Comparison of ENCODE assay signal across 25 cellular contexts in the genomic region with DNA sequence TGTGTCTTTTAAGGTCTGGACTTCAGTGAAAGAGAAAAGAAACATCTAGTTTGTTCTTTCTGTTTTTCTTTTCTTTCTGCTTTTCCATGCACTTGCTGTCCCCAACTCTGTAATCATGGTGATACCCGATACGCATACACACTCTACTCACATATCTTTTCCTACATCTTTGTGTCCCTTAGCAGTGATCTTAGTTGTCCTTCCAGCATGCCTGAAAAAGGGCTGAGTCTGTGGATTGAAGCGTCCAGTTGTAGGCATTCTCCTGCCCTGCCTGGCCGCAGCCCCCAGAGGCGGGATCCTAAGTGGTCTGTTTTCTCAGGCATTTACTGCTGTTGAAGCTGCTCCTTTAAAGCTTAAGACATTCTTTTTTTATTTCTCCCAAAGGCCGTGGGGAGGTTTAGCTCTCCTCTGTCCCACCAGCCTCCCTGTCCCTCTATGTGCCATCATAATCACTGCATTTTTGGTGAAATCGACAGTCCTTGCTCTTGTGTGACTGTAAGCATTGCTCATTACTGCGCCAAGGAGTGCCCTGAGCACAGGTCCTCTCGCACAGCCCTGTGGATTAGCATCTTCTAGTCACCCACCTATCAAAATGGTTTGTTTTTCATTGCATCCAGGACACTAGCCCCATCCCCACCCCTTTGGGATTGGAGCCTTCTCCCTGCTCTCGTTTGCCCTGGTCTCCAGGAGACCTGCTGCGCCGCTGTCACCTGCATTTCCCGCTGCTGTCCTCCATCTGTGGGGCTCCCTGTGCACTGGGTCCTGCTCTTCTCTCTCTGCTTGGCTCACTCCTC. TPM values are rescaled to one million over a fixed set of nuclear protein-coding genes. Genes with fewer than 3 reads are reported as not detected.
DNase-seq lines count a peak whose midpoint lies in the region; ATAC-seq and TF ChIP-seq lines count a peak whose summit lies in the region.
"Had no signal": no experiment of that assay in that cellular context is flagged by ENCODE, and none has a peak within 500 bp of the region (broad histone marks: within the 10 kb centered on the region; RNA-seq: fewer than 3 reads in every experiment).

No MANE protein-coding gene starts in this region.

- no peaks in the 10 kb centered on the region for H3K27me3 ChIP-seq in neural cell (ENCODE audit: insufficient read depth, low read depth, low read length)
- H3K27me3 ChIP-seq: adrenal gland, brain microvascular endothelial cell, gastroesophageal sphincter, uterus had no signal

- H3K9me2 ChIP-seq in neural cell (ENCODE audit: insufficient read depth, low read length), result no peaks in the 10 kb centered on the region

- H3K4me3 ChIP-seq in coronary artery (no peak overlapping the region), neural cell (ENCODE audit: low read length) (peak overlapping the region; percentile 10)
- H3K4me3 ChIP-seq: adrenal gland, gastroesophageal sphincter, PC-9, uterus had no signal

- no peak for TF ChIP-seq CTCF in coronary artery (IDR thresholded peaks at IDR 0.05)
- TF ChIP-seq CTCF in neural cell (IDR thresholded peaks at IDR 0.05; ENCODE audit: poor library complexity, severe bottlenecking), result no peak

- H4K20me1 ChIP-seq in neural cell (ENCODE audit: insufficient read depth), result no peaks in the 10 kb centered on the region

- no peak for TF ChIP-seq EP300 in neural cell (conservative IDR thresholded peaks at IDR 0.05; ENCODE audit: poor library complexity, severe bottlenecking)

- TF ChIP-seq RAD21 in neural cell (conservative IDR thresholded peaks at IDR 0.05), result no peak

- no peak overlapping the region for H3K9ac ChIP-seq in neural cell (ENCODE audit: low read length)

- H3K27ac ChIP-seq in coronary artery, result no peak overlapping the region
- no peak overlapping the region for H3K27ac ChIP-seq in neural cell (ENCODE audit: low read length)
- H3K27ac ChIP-seq: adrenal gland, brain microvascular endothelial cell, gastroesophageal sphincter, PC-9, uterus, VCaP had no signal

- DNase-seq in cardiac septum (ENCODE audit: low spot score) (peak; percentile 15), left cardiac atrium (no peak), coronary artery (ENCODE audit: low spot score) (peak; percentile 41), ureter (ENCODE audit: low spot score) (peak; percentile 27)
- DNase-seq in activated CD4-positive, alpha-beta T cell treated with anti-CD3 and anti-CD28 coated beads, Interleukin-2, amount 50 U/mL, for 4 hours, result no peak
- DNase-seq in activated naive CD4-positive, alpha-beta T cell treated with anti-CD3 and anti-CD28 coated beads, Interleukin-2, amount 50 U/mL, for 16 hours, result no peak
- DNase-seq: activated CD4-positive, alpha-beta T cell treated with anti-CD3 and anti-CD28 coated beads, Interleukin-2, amount 10 ng/mL, durations not matched to agents 7 days and 5 days; activated gamma-delta T cell treated with Interleukin-2 at 50 U/mL for 16 hours; brain microvascular endothelial cell; Caco-2; DND-41; hypothalamus; NCI-H1436 treated with DMSO at 0.1 percent for 48 hours; NCI-H510A treated with DMSO at 0.1 percent for 48 hours; NK-92 treated with Interleukin-12 subunit alpha and Interleukin-12 subunit beta, amount 100 ng/mL, for 24 hours; PC-9; Right ventricle myocardium superior; small intestine; stimulated activated CD4-positive, alpha-beta T cell treated with anti-CD3 and anti-CD28 coated beads, Interleukin-1b, Interleukin-23, amount 100 ng/mL, for 48 hours; uterus had no signal

- ATAC-seq in left cardiac atrium, result no peak
- ATAC-seq in HG02970 (IDR thresholded peaks at IDR 0.05; ENCODE audit: low FRiP score, unreplicated experiment), result no peak
- ATAC-seq: gastroesophageal sphincter had no signal

- H3F3A ChIP-seq in neural cell (ENCODE audit: insufficient read depth, low read length, poor library complexity, severe bottlenecking), result no peaks in the 10 kb centered on the region

- H2AFZ ChIP-seq in neural cell (ENCODE audit: low read depth, low read length), result no peak overlapping the region
- H2AFZ ChIP-seq: PC-9 had no signal

- H3K9me3 ChIP-seq in neural cell (ENCODE audit: low read length), result no peaks in the 10 kb centered on the region
- H3K9me3 ChIP-seq: adrenal gland, Caco-2, uterus had no signal

- peaks cover 58% of the 10 kb centered on the region for H3K79me2 ChIP-seq in neural cell (replicated peaks; ENCODE audit: insufficient read depth, low read length)

- no peak overlapping the region for H3K4me2 ChIP-seq in neural cell (ENCODE audit: low read length)
- H3K4me2 ChIP-seq: PC-9 had no signal

- H3K36me3 ChIP-seq in neural cell (ENCODE audit: insufficient read depth, low read length), result no peaks in the 10 kb centered on the region
- H3K36me3 ChIP-seq: adrenal gland, brain microvascular endothelial cell, uterus had no signal

- intact Hi-C loops in cardiac septum (cut with DNase I), result no loop called here
- intact Hi-C loops in left cardiac atrium (cut with DNase I), result no loop called here

TF ChIP-seq in neural cell, 6 proteins besides CTCF, POLR2A, EP300 and RAD21:
- TF ChIP-seq SMC3 (conservative IDR thresholded peaks at IDR 0.05; ENCODE audit: poor library complexity) (no peak), POLR2AphosphoS5 (IDR thresholded peaks at IDR 0.05) (no peak), TAF1 (IDR thresholded peaks at IDR 0.05; ENCODE audit: low read depth) (no peak), EZH2 (IDR thresholded peaks at IDR 0.05; ENCODE audit: borderline replicate concordance, insufficient read depth, low read length, poor library complexity, severe bottlenecking) (no peak), MXI1 (conservative IDR thresholded peaks at IDR 0.05; ENCODE audit: poor library complexity, severe bottlenecking) (no peak)
- TF ChIP-seq, protein P1, sequence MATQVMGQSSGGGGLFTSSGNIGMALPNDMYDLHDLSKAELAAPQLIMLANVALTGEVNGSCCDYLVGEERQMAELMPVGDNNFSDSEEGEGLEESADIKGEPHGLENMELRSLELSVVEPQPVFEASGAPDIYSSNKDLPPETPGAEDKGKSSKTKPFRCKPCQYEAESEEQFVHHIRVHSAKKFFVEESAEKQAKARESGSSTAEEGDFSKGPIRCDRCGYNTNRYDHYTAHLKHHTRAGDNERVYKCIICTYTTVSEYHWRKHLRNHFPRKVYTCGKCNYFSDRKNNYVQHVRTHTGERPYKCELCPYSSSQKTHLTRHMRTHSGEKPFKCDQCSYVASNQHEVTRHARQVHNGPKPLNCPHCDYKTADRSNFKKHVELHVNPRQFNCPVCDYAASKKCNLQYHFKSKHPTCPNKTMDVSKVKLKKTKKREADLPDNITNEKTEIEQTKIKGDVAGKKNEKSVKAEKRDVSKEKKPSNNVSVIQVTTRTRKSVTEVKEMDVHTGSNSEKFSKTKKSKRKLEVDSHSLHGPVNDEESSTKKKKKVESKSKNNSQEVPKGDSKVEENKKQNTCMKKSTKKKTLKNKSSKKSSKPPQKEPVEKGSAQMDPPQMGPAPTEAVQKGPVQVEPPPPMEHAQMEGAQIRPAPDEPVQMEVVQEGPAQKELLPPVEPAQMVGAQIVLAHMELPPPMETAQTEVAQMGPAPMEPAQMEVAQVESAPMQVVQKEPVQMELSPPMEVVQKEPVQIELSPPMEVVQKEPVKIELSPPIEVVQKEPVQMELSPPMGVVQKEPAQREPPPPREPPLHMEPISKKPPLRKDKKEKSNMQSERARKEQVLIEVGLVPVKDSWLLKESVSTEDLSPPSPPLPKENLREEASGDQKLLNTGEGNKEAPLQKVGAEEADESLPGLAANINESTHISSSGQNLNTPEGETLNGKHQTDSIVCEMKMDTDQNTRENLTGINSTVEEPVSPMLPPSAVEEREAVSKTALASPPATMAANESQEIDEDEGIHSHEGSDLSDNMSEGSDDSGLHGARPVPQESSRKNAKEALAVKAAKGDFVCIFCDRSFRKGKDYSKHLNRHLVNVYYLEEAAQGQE (IDR thresholded peaks at IDR 0.05; ENCODE audit: borderline replicate concordance), result no peak

RNA-seq across cellular contexts. Expression of a gene that starts 4.4 kb away (rescaled TPM):
- total RNA-seq in cardiac septum (19.1 TPM), left cardiac atrium (10 to 100 TPM; 13.3 to 16.6 TPM), ureter (50.8 TPM)
- polyA plus RNA-seq in neural cell, result 62.9 and 66.4 TPM in 2 replicates
- polyA minus RNA-seq in neural cell, result 87.6 and 88.4 TPM in 2 replicates

RNA-seq across cellular contexts. Expression of a gene that starts 48.3 kb away (rescaled TPM):
- total RNA-seq in cardiac septum (1.1 TPM), left cardiac atrium (under 1 TPM; 0.41 to 0.42 TPM), ureter (1.7 TPM)
- 12.7 and 15.8 TPM in 2 replicates for polyA plus RNA-seq in neural cell
- 12.7 and 13.4 TPM in 2 replicates for polyA minus RNA-seq in neural cell

Comparison
In these comparisons a context has a peak if more than half of its experiments do, and no peak if none do; other contexts are left out.
1. DNase-seq: peak in cardiac septum (single experiment), coronary artery (single experiment) and ureter (single experiment); none in left cardiac atrium (single experiment), activated CD4-positive, alpha-beta T cell treated with anti-CD3 and anti-CD28 coated beads, Interleukin-2, amount 50 U/mL, for 4 hours (0 of 2) and activated naive CD4-positive, alpha-beta T cell treated with anti-CD3 and anti-CD28 coated beads, Interleukin-2, amount 50 U/mL, for 16 hours (single experiment).